ENCODE assay signal across 1 cellular context in the genomic region with DNA sequence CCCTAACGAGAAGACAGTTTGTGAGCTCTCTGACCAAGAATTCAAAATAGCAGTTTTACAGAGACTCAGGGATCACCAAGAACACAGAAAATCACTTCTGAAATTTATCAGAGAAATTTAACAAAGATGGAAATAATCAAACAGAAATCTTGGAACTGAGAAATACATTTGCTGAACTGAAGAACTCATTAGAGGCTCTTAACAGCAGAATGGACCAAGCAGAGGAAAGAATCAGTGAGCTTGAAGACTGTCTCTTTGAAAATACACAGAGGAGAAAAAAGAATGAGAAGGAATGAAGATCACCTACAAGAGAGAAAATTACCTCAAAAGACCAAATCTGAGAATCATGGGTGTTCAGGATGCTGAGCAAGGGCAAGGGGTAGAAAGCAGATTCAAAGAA.
TF ChIP-seq lines count a peak whose summit lies in the region.

No MANE protein-coding gene starts in this region.

TF ChIP-seq in HepG2, 621 proteins besides CTCF, POLR2A, EP300 and RAD21:
- no peak for TF ChIP-seq ZNF569 (CRISPR knock-in tag; IDR thresholded peaks at IDR 0.05; ENCODE audit: borderline replicate concordance)
- TF ChIP-seq HCFC1 (IDR thresholded peaks at IDR 0.05; ENCODE audit: low read depth, low read length): no peak
- peak; percentile 100 for TF ChIP-seq ZNF160 (CRISPR knock-in tag; IDR thresholded peaks at IDR 0.05)
- TF ChIP-seq E2F1 (CRISPR knock-in tag; IDR thresholded peaks at IDR 0.05): 0 out of 2 replicates have a peak, but pooled peaks have one; percentile 21
- TF ChIP-seq ZNF556 (CRISPR knock-in tag; IDR thresholded peaks at IDR 0.05; ENCODE audit: borderline replicate concordance): no peak
TF ChIP-seq in HepG2: peak in this region for 2.
